8 cellular contexts compared by ENCODE assay signal in genomic region chr5:1385395-1386273, GRCh38. TPM values are rescaled to one million over a fixed set of nuclear protein-coding genes. Genes with fewer than 3 reads are reported as not detected.
DNase-seq lines count a peak whose midpoint lies in the region; ATAC-seq lines count a peak whose summit lies in the region.

No MANE protein-coding gene starts in this region.

- H3K4me1 ChIP-seq in BLaER1 (peaks cover 23% of the 10 kb centered on the region), muscle layer of colon (ENCODE audit: insufficient read depth, low read length) (no peaks in the 10 kb centered on the region)

- H3K27ac ChIP-seq in BLaER1 (peak overlapping the region; percentile 77), muscle layer of colon (ENCODE audit: low read depth, low read length) (no peak overlapping the region)

- H3K4me2 ChIP-seq in BLaER1 = peak overlapping the region; percentile 93

- H3K36me3 ChIP-seq in BLaER1 (no peaks in the 10 kb centered on the region), muscle layer of colon (ENCODE audit: insufficient read depth, low read length) (no peaks in the 10 kb centered on the region)

- H3K27me3 ChIP-seq in BLaER1 = peaks cover 48% of the 10 kb centered on the region
- H3K27me3 ChIP-seq in muscle layer of colon (ENCODE audit: control insufficient read depth in 1 of 2, insufficient read depth in 2 of 2, low read length in 2 of 2) = peaks cover 10 to 12% of the 10 kb centered on the region in 2 donors

- ATAC-seq in GM19328 (IDR thresholded peaks at IDR 0.05; ENCODE audit: unreplicated experiment) (peak; percentile 91), HG03457 (IDR thresholded peaks at IDR 0.05; ENCODE audit: unreplicated experiment) (peak; percentile 87), esophagus mucosa (peak; percentile 92)

- H3K9me3 ChIP-seq in BLaER1 (peaks cover 4% of the 10 kb centered on the region), muscle layer of colon (ENCODE audit: low read length) (no peaks in the 10 kb centered on the region)

- no peaks in the 10 kb centered on the region for H4K20me1 ChIP-seq in BLaER1

- DNase-seq in NOMO-1 treated with DMSO at 0.1 percent for 48 hours (lab: John Stamatoyannopoulos, UW; ENCODE audit: unreplicated experiment) (peak; percentile 94), activated T-cell treated with anti-CD3 and anti-CD28 coated beads for 1 hour (ENCODE audit: low read depth) (peak; percentile 81)
- DNase-seq in stimulated activated CD8-positive, alpha-beta memory T cell treated with anti-CD3 and anti-CD28 coated beads, Interleukin-7, amount 100 ng/mL, for 1 hour (ENCODE audit: low read depth in 2 of 2) = peak; percentile 71 to 74

- H3K9ac ChIP-seq in BLaER1 (peak overlapping the region; percentile 79), muscle layer of colon (ENCODE audit: low read length) (no peak overlapping the region)

- H3K4me3 ChIP-seq in BLaER1 (peak overlapping the region; percentile 70), muscle layer of colon (ENCODE audit: low read depth in 1 of 2, low read length in 2 of 2) (peak overlapping the region; percentile 31 to 66)

RNA-seq across cellular contexts. Expression of gene CLPTM1L, which starts 40.7 kb away (rescaled TPM):
- total RNA-seq in esophagus mucosa = 39.5 TPM

RNA-seq across cellular contexts. Expression of gene SLC6A3, which starts 59.6 kb away (rescaled TPM):
- total RNA-seq in esophagus mucosa = 0.16 TPM
